Comparison of ENCODE assay signal across 20 cellular contexts in the genomic region with DNA sequence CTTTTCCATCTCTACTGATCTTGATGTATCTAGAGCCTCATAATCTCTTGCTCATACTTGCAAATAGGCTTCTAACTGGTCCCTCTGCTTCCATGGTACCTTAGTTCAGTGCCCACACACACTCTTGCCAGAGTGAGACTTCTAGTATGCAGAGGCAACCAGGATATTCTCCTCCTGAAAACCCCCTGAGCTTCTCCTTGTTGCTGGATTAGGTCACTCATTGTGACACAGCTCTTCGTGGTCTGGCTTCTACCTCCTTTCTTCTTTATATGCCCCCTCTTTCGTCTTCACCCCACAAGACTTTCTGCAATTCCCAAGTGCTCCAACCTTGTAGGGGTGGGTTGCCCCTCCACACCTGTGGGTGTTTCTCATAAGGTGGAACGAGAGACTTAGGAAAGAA. TPM values are rescaled to one million over a fixed set of nuclear protein-coding genes. Genes with fewer than 3 reads are reported as not detected.
"Had no signal": no experiment of that assay in that cellular context is flagged by ENCODE, and none has a peak within 500 bp of the region (broad histone marks: within the 10 kb centered on the region; RNA-seq: fewer than 3 reads in every experiment).

No MANE protein-coding gene starts in this region.

- H3K27ac Mint-ChIP-seq: activated naive CD4-positive, alpha-beta T cell treated with anti-CD3 and anti-CD28 coated beads, Interleukin-2, amount 50 U/mL, for 24 hours; immature natural killer cell; naive B cell; stimulated activated naive B cell treated with anti-CD40 and anti-IgM and Interleukin-4, amounts not matched to agents 10 μg/mL and 1 μg/mL and 100 μg/mL, for 72 hours had no signal

- ATAC-seq: esophagus mucosa; stimulated activated naive B cell treated with anti-CD40 and anti-IgM and Interleukin-4, amounts not matched to agents 10 μg/mL and 1 μg/mL and 100 μg/mL, for 72 hours had no signal

- DNase-seq: activated CD4-positive, alpha-beta T cell treated with anti-CD3 and anti-CD28 coated beads for 1 hour; activated CD4-positive, alpha-beta T cell treated with anti-CD3 and anti-CD28 coated beads, Interleukin-2, amount 50 U/mL, for 4 hours; activated gamma-delta T cell; effector CD4-positive, alpha-beta T cell; immature natural killer cell; kidney glomerular epithelial cell; naive B cell; sigmoid colon; spleen; stimulated activated naive B cell treated with anti-CD40 and anti-IgM and Interleukin-4, amounts not matched to agents 10 μg/mL and 1 μg/mL and 100 μg/mL, for 72 hours; T-helper 2 cell; uterus; WERI-Rb-1 had no signal

- H3K36me3 ChIP-seq: breast epithelium, heart right ventricle, pancreas, sigmoid colon, spleen, uterus, WERI-Rb-1 had no signal

- H3K4me3 Mint-ChIP-seq: activated naive CD4-positive, alpha-beta T cell treated with anti-CD3 and anti-CD28 coated beads, Interleukin-2, amount 50 U/mL, for 24 hours; immature natural killer cell; stimulated activated naive B cell treated with anti-CD40 and anti-IgM and Interleukin-4, amounts not matched to agents 10 μg/mL and 1 μg/mL and 100 μg/mL, for 72 hours had no signal

- H3K27ac ChIP-seq: breast epithelium, WERI-Rb-1 had no signal

- H3K27me3 ChIP-seq: breast epithelium, pancreas, uterus had no signal

- H3K4me1 ChIP-seq: breast epithelium, pancreas, uterus had no signal

- H3K4me3 ChIP-seq: breast epithelium, coronary artery, heart right ventricle, pancreas, sigmoid colon, spleen, uterus had no signal

- H3K9me3 ChIP-seq: pancreas had no signal

- H3K36me3 Mint-ChIP-seq: immature natural killer cell had no signal

RNA-seq across cellular contexts. Expression of gene FAM20A, which starts 2.5 kb away (rescaled TPM):
- total RNA-seq: activated CD8-positive, alpha-beta memory T cell treated with anti-CD3 and anti-CD28 coated beads for 36 hours had no signal
- polyA plus RNA-seq: immature natural killer cell had no signal
